28 cellular contexts compared by ENCODE assay signal in the genomic region with DNA sequence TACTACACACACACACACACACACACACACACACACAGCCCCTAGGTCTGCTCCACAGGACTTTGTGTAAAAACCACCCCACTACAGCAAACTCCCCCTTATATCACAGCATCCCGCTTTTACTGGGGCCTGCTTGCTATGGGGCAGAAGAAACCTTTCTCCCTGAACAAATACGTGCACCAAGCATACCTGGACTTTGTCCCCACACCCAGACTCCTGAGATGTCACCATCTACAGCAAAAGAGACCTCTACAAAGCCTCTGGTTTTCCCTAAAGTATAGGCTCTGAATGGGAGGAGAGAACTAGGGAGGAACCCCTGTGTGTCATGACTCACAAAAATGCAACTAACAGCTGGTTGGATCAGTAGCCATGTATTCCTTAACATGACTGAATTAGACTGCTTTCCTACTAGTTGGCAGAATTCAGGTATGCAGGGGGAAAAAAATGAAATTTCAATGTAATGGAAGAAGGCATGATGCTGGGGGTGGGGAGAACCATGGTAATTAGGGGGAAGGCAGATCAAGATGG. TPM values are rescaled to one million over a fixed set of nuclear protein-coding genes. Genes with fewer than 3 reads are reported as not detected.
DNase-seq lines count a peak whose midpoint lies in the region; ATAC-seq and TF ChIP-seq lines count a peak whose summit lies in the region.
"Had no signal": no experiment of that assay in that cellular context is flagged by ENCODE, and none has a peak within 500 bp of the region (broad histone marks: within the 10 kb centered on the region; RNA-seq: fewer than 3 reads in every experiment).

No MANE protein-coding gene starts in this region.

- no peak overlapping the region for H3K4me3 ChIP-seq in neural progenitor cell
- H3K4me3 ChIP-seq in CD4-positive, alpha-beta memory T cell (ENCODE audit: low read length in 2 of 2), result no peak overlapping the region
- no peak overlapping the region for H3K4me3 ChIP-seq in thyroid gland (replicated peaks in 1 of 3)
- H3K4me3 ChIP-seq: colonic mucosa, esophagus squamous epithelium, SK-N-MC, uterus had no signal

- H3K27ac ChIP-seq in neural progenitor cell (no peak overlapping the region), thyroid gland (no peak overlapping the region)
- H3K27ac ChIP-seq in CD4-positive, alpha-beta memory T cell (ENCODE audit: low read depth, low read length), result no peak overlapping the region
- H3K27ac ChIP-seq: brain microvascular endothelial cell, colonic mucosa, esophagus squamous epithelium, RWPE1, SK-N-MC, uterus had no signal

- peak; percentile 44 for DNase-seq in AG08395 (ENCODE audit: low spot score)
- DNase-seq in GM03348 (ENCODE audit: low spot score), result peak; percentile 46
- no peak for DNase-seq in neural progenitor cell (ENCODE audit: low spot score)
- DNase-seq in amniotic stem cell (lab: John Stamatoyannopoulos, UW), result no peak
- no peak for DNase-seq in GM20000 (ENCODE audit: low spot score)
- no peak for DNase-seq in CD4-positive, alpha-beta memory T cell
- no peak for DNase-seq in thyroid gland
- DNase-seq: activated CD4-positive, alpha-beta T cell treated with anti-CD3 and anti-CD28 coated beads for 48 hours; activated naive CD4-positive, alpha-beta T cell; activated T-cell treated with anti-CD3 and anti-CD28 coated beads, Interleukin-2, amount 50 U/mL, for 4 hours; brain microvascular endothelial cell; colonic mucosa; effector memory CD4-positive, alpha-beta T cell; esophagus squamous epithelium; H7; mesenchymal stem cell; NCI-H1092 treated with DMSO at 0.1 percent for 48 hours; NCI-H2029; NCI-H2227 treated with DMSO at 0.1 percent for 48 hours; NCI-H748 treated with DMSO at 0.1 percent for 48 hours; nucleus accumbens; stimulated activated CD4-positive, alpha-beta T cell treated with anti-CD3 and anti-CD28 coated beads, Interleukin-4, amount 100 ng/mL, for 1 hour; stimulated activated naive B cell treated with anti-CD40 and anti-IgM and Interleukin-4, amounts not matched to agents 10 μg/mL and 1 μg/mL and 100 μg/mL, for 72 hours; uterus had no signal

- H3K27ac Mint-ChIP-seq in neural progenitor cell, result peak overlapping the region; percentile 6
- no peak overlapping the region for H3K27ac Mint-ChIP-seq in CD4-positive, alpha-beta memory T cell
- H3K27ac Mint-ChIP-seq: T-helper 2 cell treated with Interferon-gamma antibody and Interleukin-4, amounts not matched to agents 5 μg/mL and 100 μg/mL, for 36 hours had no signal

- no peaks in the 10 kb centered on the region for H3K36me3 Mint-ChIP-seq in neural progenitor cell
- H3K36me3 Mint-ChIP-seq in CD4-positive, alpha-beta memory T cell, result no peaks in the 10 kb centered on the region

- intact Hi-C loops in CD4-positive, alpha-beta memory T cell (cut with micrococcal nuclease), result no loop called here
- intact Hi-C loops in thyroid gland (cut with DNase I), result no loop called here

- no peak overlapping the region for H3K4me2 ChIP-seq in neural progenitor cell

- peak; percentile 21 for ATAC-seq in esophagus mucosa
- ATAC-seq: activated T-cell treated with anti-CD3 and anti-CD28 coated beads, Interleukin-2, amount 50 U/mL, for 4 hours; stimulated activated naive B cell treated with anti-CD40 and anti-IgM and Interleukin-4, amounts not matched to agents 10 μg/mL and 1 μg/mL and 100 μg/mL, for 72 hours had no signal

- H3K4me1 ChIP-seq in neural progenitor cell (no peaks in the 10 kb centered on the region), thyroid gland (peaks cover 33 to 46% of the 10 kb centered on the region in 2 donors)
- H3K4me1 ChIP-seq in CD4-positive, alpha-beta memory T cell (ENCODE audit: insufficient read depth, low read length), result peaks cover 35% of the 10 kb centered on the region
- H3K4me1 ChIP-seq: uterus had no signal

- no peaks in the 10 kb centered on the region for H3F3A ChIP-seq in neural progenitor cell (ENCODE audit: low read depth)

- no peaks in the 10 kb centered on the region for H4K20me1 ChIP-seq in neural progenitor cell (ENCODE audit: low read depth)

- no peaks in the 10 kb centered on the region for H3K79me2 ChIP-seq in neural progenitor cell (ENCODE audit: low read depth)

- H3K27me3 Mint-ChIP-seq in neural progenitor cell (ENCODE audit: insufficient read depth, low read depth), result peaks cover 4% of the 10 kb centered on the region
- peaks cover 0 to 2% of the 10 kb centered on the region in 2 donors for H3K27me3 Mint-ChIP-seq in CD4-positive, alpha-beta memory T cell

- TF ChIP-seq CTCF in neural progenitor cell (IDR thresholded peaks at IDR 0.05) (no peak), GM20000 (IDR thresholded peaks at IDR 0.05; ENCODE audit: extremely low read depth, missing control alignments) (no peak), thyroid gland (IDR thresholded peaks at IDR 0.05) (no peak)

- H3K4me3 Mint-ChIP-seq in neural progenitor cell, result no peak overlapping the region
- H3K4me3 Mint-ChIP-seq in CD4-positive, alpha-beta memory T cell, result no peak overlapping the region
- H3K4me3 Mint-ChIP-seq: activated T-cell treated with anti-CD3 and anti-CD28 coated beads, Interleukin-2, amount 50 U/mL, for 4 hours; stimulated activated naive B cell treated with anti-CD40 and anti-IgM and Interleukin-4, amounts not matched to agents 10 μg/mL and 1 μg/mL and 100 μg/mL, for 72 hours; T-helper 2 cell treated with Interferon-gamma antibody and Interleukin-4, amounts not matched to agents 5 μg/mL and 100 μg/mL, for 36 hours had no signal

- POLR2A ChIA-PET in CD4-positive, alpha-beta memory T cell (lab: Charles Lee; ENCODE audit: partially characterized antibody), result no interaction called here

- TF ChIP-seq POLR2A in thyroid gland (IDR thresholded peaks at IDR 0.05), result no peak

- H3K27me3 ChIP-seq in neural progenitor cell, result no peaks in the 10 kb centered on the region
- no peaks in the 10 kb centered on the region for H3K27me3 ChIP-seq in CD4-positive, alpha-beta memory T cell (ENCODE audit: insufficient read depth, low read length)
- H3K27me3 ChIP-seq in thyroid gland, result no peaks in the 10 kb centered on the region
- H3K27me3 ChIP-seq: brain microvascular endothelial cell, colonic mucosa, esophagus squamous epithelium, uterus had no signal

- H3K9me3 ChIP-seq in neural progenitor cell (ENCODE audit: low read depth) (no peaks in the 10 kb centered on the region), thyroid gland (no peaks in the 10 kb centered on the region)
- H3K9me3 ChIP-seq in CD4-positive, alpha-beta memory T cell (ENCODE audit: control insufficient read depth in 1 of 2, low read length in 2 of 2), result no peaks in the 10 kb centered on the region
- H3K9me3 ChIP-seq: colonic mucosa, esophagus squamous epithelium, uterus had no signal

- H3K4me1 Mint-ChIP-seq in neural progenitor cell, result peaks cover 16% of the 10 kb centered on the region
- H3K4me1 Mint-ChIP-seq in CD4-positive, alpha-beta memory T cell, result peaks cover 17 to 29% (median 19%) of the 10 kb centered on the region in 4 donors

- H3K36me3 ChIP-seq in neural progenitor cell, result no peaks in the 10 kb centered on the region
- H3K36me3 ChIP-seq in CD4-positive, alpha-beta memory T cell (ENCODE audit: insufficient read depth, low read length), result no peaks in the 10 kb centered on the region
- no peaks in the 10 kb centered on the region for H3K36me3 ChIP-seq in thyroid gland
- H3K36me3 ChIP-seq: brain microvascular endothelial cell, colonic mucosa, esophagus squamous epithelium, uterus had no signal

- no peak overlapping the region for H2AFZ ChIP-seq in neural progenitor cell (replicated peaks)

- no peak overlapping the region for H3K9ac ChIP-seq in neural progenitor cell

- 97 to 100% methylated on average over 2 of the region's 2 CpGs for WGBS in thyroid gland, 2 donors

- no peaks in the 10 kb centered on the region for H3K9me3 Mint-ChIP-seq in neural progenitor cell
- no peaks in the 10 kb centered on the region for H3K9me3 Mint-ChIP-seq in CD4-positive, alpha-beta memory T cell
- H3K9me3 Mint-ChIP-seq: activated T-cell treated with anti-CD3 and anti-CD28 coated beads, Interleukin-2, amount 50 U/mL, for 4 hours; stimulated activated naive B cell treated with anti-CD40 and anti-IgM and Interleukin-4, amounts not matched to agents 10 μg/mL and 1 μg/mL and 100 μg/mL, for 72 hours; T-helper 2 cell treated with Interferon-gamma antibody and Interleukin-4, amounts not matched to agents 5 μg/mL and 100 μg/mL, for 36 hours had no signal

- CTCF ChIA-PET in CD4-positive, alpha-beta memory T cell (lab: Charles Lee; ENCODE audit: partially characterized antibody), result interaction anchor here (2.9 kb wide), 1 partner anchor 11 kb away, joined by 11 read pairs; no protein-coding TSS in a partner anchor

RNA-seq across cellular contexts. Expression of gene DAPK2, which starts 46.0 kb away (rescaled TPM):
- total RNA-seq in esophagus mucosa, result 9.6 TPM
- total RNA-seq in neural progenitor cell (ENCODE audit: low replicate concordance), result 5.4 and 9.7 TPM in 2 replicates
- total RNA-seq in CD4-positive, alpha-beta memory T cell, result 1 to 10 TPM; 2.3 to 2.9 TPM
- polyA plus RNA-seq in CD4-positive, alpha-beta memory T cell, result under 1 TPM in 1 of 2 donors, not detected in 1; 0.93 TPM
- total RNA-seq in thyroid gland, result 100 to 1,000 TPM in 2 of 4 donors, 10 to 100 TPM in 2; 47.4 to 105 (median 78.7) TPM

Comparison
In these comparisons a context has a peak if more than half of its experiments do, and no peak if none do; other contexts are left out.
1. DNase-seq: peak in AG08395 (single experiment) and GM03348 (single experiment); none in neural progenitor cell (single experiment), amniotic stem cell (single experiment), GM20000 (single experiment), CD4-positive, alpha-beta memory T cell (0 of 5) and thyroid gland (0 of 2).